In the genomic region with DNA sequence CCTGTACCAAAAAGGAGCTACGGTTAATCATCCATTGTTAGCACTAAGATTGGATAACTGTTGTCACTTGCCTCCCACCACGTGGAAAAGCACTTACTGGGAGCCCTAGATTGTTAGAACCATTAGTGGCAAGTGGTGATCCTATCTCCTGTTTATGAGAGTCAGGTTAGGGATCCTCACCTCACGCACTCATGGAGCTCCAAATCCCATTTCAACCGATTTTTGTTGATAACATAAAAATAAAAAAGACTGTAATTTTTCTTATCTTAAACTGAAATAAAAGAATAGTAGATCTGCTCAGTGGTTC, we compare ENCODE assay signal across 8 cellular contexts. TPM values are rescaled to one million over a fixed set of nuclear protein-coding genes. Genes with fewer than 3 reads are reported as not detected.
A peak's percentile ranks its signal among the peaks of the same experiment; 100 is the strongest.
DNase-seq lines count a peak whose midpoint lies in the region; ATAC-seq, FAIRE-seq and TF ChIP-seq lines count a peak whose summit lies in the region.

No MANE protein-coding gene starts in this region.

- no peaks in the 10 kb centered on the region for H3K27me3 Mint-ChIP-seq in stimulated activated naive CD8-positive, alpha-beta T cell treated with anti-CD3 and anti-CD28 coated beads, Interleukin-15, Interleukin-2, amounts not matched to agents 100 ng/mL and 50 ng/mL, for 24 hours
- H3K27me3 Mint-ChIP-seq in memory B cell, result no peaks in the 10 kb centered on the region

- intact Hi-C loops in aorta (cut with DNase I), result no loop called here

- H3K36me3 Mint-ChIP-seq in stimulated activated naive CD8-positive, alpha-beta T cell treated with anti-CD3 and anti-CD28 coated beads, Interleukin-15, Interleukin-2, amounts not matched to agents 100 ng/mL and 50 ng/mL, for 24 hours (ENCODE audit: low read depth), result peaks cover 47% of the 10 kb centered on the region
- peaks cover 3% of the 10 kb centered on the region for H3K36me3 Mint-ChIP-seq in memory B cell

- H3K27me3 ChIP-seq in aorta (ENCODE audit: control insufficient read depth in 1 of 2, insufficient read depth in 2 of 2, low read length in 1 of 2), result no peaks in the 10 kb centered on the region

- H3K4me3 Mint-ChIP-seq in stimulated activated naive CD8-positive, alpha-beta T cell treated with anti-CD3 and anti-CD28 coated beads, Interleukin-15, Interleukin-2, amounts not matched to agents 100 ng/mL and 50 ng/mL, for 24 hours, result peak overlapping the region; percentile 97
- peak overlapping the region; percentile 98 for H3K4me3 Mint-ChIP-seq in memory B cell

- peaks cover 0 to 2% of the 10 kb centered on the region in 2 donors for H3K4me1 ChIP-seq in aorta (ENCODE audit: control insufficient read depth in 1 of 2, insufficient read depth in 2 of 2, low read length in 2 of 2)

- H3K36me3 ChIP-seq in aorta (ENCODE audit: control insufficient read depth in 1 of 2, insufficient read depth in 2 of 2, low read length in 1 of 2), result peaks cover 0 to 3% of the 10 kb centered on the region in 2 donors

- H3K4me3 ChIP-seq in astrocyte of the spinal cord (ENCODE audit: low read depth, low read length), result peak overlapping the region; percentile 98
- H3K4me3 ChIP-seq in aorta (ENCODE audit: low read length in 2 of 2), result peak overlapping the region; percentile 89 to 90

- H3K27ac ChIP-seq in aorta (ENCODE audit: low read depth in 1 of 2, low read length in 2 of 2), result no peak overlapping the region

- 18 to 24% methylated on average over 4 of the region's 4 CpGs for WGBS in aorta, 2 donors

- in situ Hi-C loops in astrocyte of the spinal cord (cut with HindIII; ENCODE audit: low sequenced_read_pairs), result no loop called here

- TF ChIP-seq CTCF in astrocyte of the spinal cord (IDR thresholded peaks at IDR 0.05; ENCODE audit: low read depth, low read length), result no peak

- no peaks in the 10 kb centered on the region for H3K9me3 Mint-ChIP-seq in stimulated activated naive CD8-positive, alpha-beta T cell treated with anti-CD3 and anti-CD28 coated beads, Interleukin-15, Interleukin-2, amounts not matched to agents 100 ng/mL and 50 ng/mL, for 24 hours
- H3K9me3 Mint-ChIP-seq in memory B cell, result no peaks in the 10 kb centered on the region

- H3K4me1 Mint-ChIP-seq in stimulated activated naive CD8-positive, alpha-beta T cell treated with anti-CD3 and anti-CD28 coated beads, Interleukin-15, Interleukin-2, amounts not matched to agents 100 ng/mL and 50 ng/mL, for 24 hours (ENCODE audit: low read depth), result peaks cover 38% of the 10 kb centered on the region
- H3K4me1 Mint-ChIP-seq in memory B cell, result peaks cover 24% of the 10 kb centered on the region

- no peak for FAIRE-seq in urothelium cell line (lab: Jason Lieb, UNC)

- DNase-seq in stimulated activated naive CD8-positive, alpha-beta T cell treated with anti-CD3 and anti-CD28 coated beads, Interleukin-15, Interleukin-2, amounts not matched to agents 100 U/mL and 50 U/mL, for 24 hours, result no peak
- no peak for DNase-seq in astrocyte of the spinal cord (ENCODE audit: low read depth, low spot score)
- no peak for DNase-seq in memory B cell (ENCODE audit: low spot score in 2 of 2)
- DNase-seq in aorta, result no peak
- no peak for DNase-seq in urothelium cell line (ENCODE audit: low spot score)

- H3K9me3 ChIP-seq in aorta (ENCODE audit: control insufficient read depth, low read length), result no peaks in the 10 kb centered on the region

- no peak for ATAC-seq in stimulated activated naive CD8-positive, alpha-beta T cell treated with anti-CD3 and anti-CD28 coated beads, Interleukin-15, Interleukin-2, amounts not matched to agents 100 U/mL and 50 U/mL, for 24 hours
- ATAC-seq in memory B cell (ENCODE audit: low read depth) (no peak), aorta (ENCODE audit: low FRiP score) (no peak), GM21515 (IDR thresholded peaks at IDR 0.05; ENCODE audit: unreplicated experiment) (no peak), GM18867 (IDR thresholded peaks at IDR 0.05; ENCODE audit: unreplicated experiment) (no peak)

- peak overlapping the region; percentile 98 for H3K27ac Mint-ChIP-seq in stimulated activated naive CD8-positive, alpha-beta T cell treated with anti-CD3 and anti-CD28 coated beads, Interleukin-15, Interleukin-2, amounts not matched to agents 100 ng/mL and 50 ng/mL, for 24 hours
- H3K27ac Mint-ChIP-seq in memory B cell, result peak overlapping the region; percentile 98

RNA-seq across cellular contexts. Expression of gene ZNF770, which starts 1.0 kb away (rescaled TPM):
- 10 to 100 TPM; 25.5 to 25.8 TPM for total RNA-seq in aorta
- polyA plus RNA-seq in aorta, result 1 to 10 TPM; 7.4 to 8.3 TPM

RNA-seq across cellular contexts. Expression of gene AQR, which starts 17.6 kb away (rescaled TPM):
- total RNA-seq in aorta, result 10 to 100 TPM; 27.2 to 28.9 TPM
- polyA plus RNA-seq in aorta, result 10 to 100 TPM in 1 of 2 donors, 1 to 10 TPM in 1; 3.8 to 12.5 TPM
